ENCODE assay signal across 12 cellular contexts in genomic region chr7:30460246-30460633, GRCh38. TPM values are rescaled to one million over a fixed set of nuclear protein-coding genes. Genes with fewer than 3 reads are reported as not detected.
DNase-seq lines count a peak whose midpoint lies in the region; FAIRE-seq and TF ChIP-seq lines count a peak whose summit lies in the region.
"Had no signal": no experiment of that assay in that cellular context is flagged by ENCODE, and none has a peak within 500 bp of the region (broad histone marks: within the 10 kb centered on the region; RNA-seq: fewer than 3 reads in every experiment).

No MANE protein-coding gene starts in this region.

- no peaks in the 10 kb centered on the region for H3K27me3 ChIP-seq in H9 (ENCODE audit: insufficient read depth, low read length)
- no peaks in the 10 kb centered on the region for H3K27me3 ChIP-seq in astrocyte (ENCODE audit: insufficient read depth, low read length)
- no peaks in the 10 kb centered on the region for H3K27me3 ChIP-seq in mesenchymal stem cell (ENCODE audit: control insufficient read depth in 1 of 2, insufficient read depth in 1 of 2, low read length in 2 of 2)
- no peaks in the 10 kb centered on the region for H3K27me3 ChIP-seq in stomach smooth muscle (ENCODE audit: control insufficient read depth in 1 of 2, insufficient read depth in 2 of 2, low read length in 2 of 2)
- H3K27me3 ChIP-seq: neutrophil had no signal

- H3K27ac ChIP-seq in H9 (ENCODE audit: insufficient read length, low read depth, low read length) (no peak overlapping the region), astrocyte (ENCODE audit: low read depth, low read length) (peak overlapping the region; percentile 69), mesenchymal stem cell (ENCODE audit: low read length, poor library complexity, severe bottlenecking) (peak overlapping the region; percentile 84), stomach smooth muscle (ENCODE audit: low read length) (peak overlapping the region; percentile 2)
- H3K27ac ChIP-seq: neutrophil had no signal

- H3K9ac ChIP-seq in H9 (ENCODE audit: extremely low read depth, insufficient read length, low read length) (no peak overlapping the region), astrocyte (ENCODE audit: low read length) (peak overlapping the region; percentile 56), mesenchymal stem cell (ENCODE audit: low read length) (peak overlapping the region; percentile 89), stomach smooth muscle (ENCODE audit: low read length in 2 of 2) (peak overlapping the region in 1 of 2 donors; percentile 7)

- H3K27ac Mint-ChIP-seq in H9 (peak overlapping the region in 1 of 3 experiments; percentile 74; a peak in 2 of 7 replicates), astrocyte (ENCODE audit: unreplicated experiment) (peak overlapping the region; percentile 63)
- H3K27ac Mint-ChIP-seq: activated naive CD8-positive, alpha-beta T cell treated with anti-CD3 and anti-CD28 coated beads for 36 hours had no signal

- H3K4me3 Mint-ChIP-seq in H9 (no peak overlapping the region), astrocyte (ENCODE audit: unreplicated experiment) (peak overlapping the region; percentile 52)
- H3K4me3 Mint-ChIP-seq: activated naive CD8-positive, alpha-beta T cell treated with anti-CD3 and anti-CD28 coated beads for 36 hours had no signal

- H3K79me2 ChIP-seq in H9 (ENCODE audit: insufficient read depth, low read length) (no peaks in the 10 kb centered on the region), astrocyte (ENCODE audit: insufficient read depth, low read length) (peaks cover 3% of the 10 kb centered on the region)

- no peaks in the 10 kb centered on the region for H3K36me3 ChIP-seq in astrocyte (ENCODE audit: insufficient read depth, low read length)
- H3K36me3 ChIP-seq in mesenchymal stem cell (ENCODE audit: control insufficient read depth in 1 of 2, insufficient read depth in 2 of 2, low read depth in 1 of 2, low read length in 2 of 2), result peaks cover 10 to 26% of the 10 kb centered on the region in 2 experiments
- H3K36me3 ChIP-seq in stomach smooth muscle (ENCODE audit: control insufficient read depth in 2 of 2, insufficient read depth in 2 of 2, low read length in 2 of 2), result peaks cover 8 to 11% of the 10 kb centered on the region in 2 donors

- H3K18ac ChIP-seq in H9 (ENCODE audit: insufficient read length, low read depth, low read length) (no peak overlapping the region), mesenchymal stem cell (ENCODE audit: low read depth in 1 of 2, low read length in 2 of 2) (peak overlapping the region in 1 of 2 experiments; percentile 23)

- H3K23me2 ChIP-seq in H9 (ENCODE audit: insufficient read length, low read depth, low read length, poor library complexity, severe bottlenecking), result no peaks in the 10 kb centered on the region

- FAIRE-seq in astrocyte (lab: Jason Lieb, UNC), result no peak

- no peak overlapping the region for H2BK5ac ChIP-seq in H9 (ENCODE audit: insufficient read length, low read length)
- peak overlapping the region; percentile 5 for H2BK5ac ChIP-seq in mesenchymal stem cell (ENCODE audit: low read depth, low read length, poor library complexity, severe bottlenecking)

- H4K91ac ChIP-seq in H9 (ENCODE audit: insufficient read length, low read depth, low read length) (no peak overlapping the region), mesenchymal stem cell (ENCODE audit: low read length) (no peak overlapping the region)

- H3K4me1 ChIP-seq in H9 (ENCODE audit: insufficient read depth, low read length) (no peaks in the 10 kb centered on the region), astrocyte (ENCODE audit: insufficient read depth, low read length) (peaks cover 16% of the 10 kb centered on the region), mesenchymal stem cell (ENCODE audit: control insufficient read depth, insufficient read depth, low read depth, low read length) (peaks cover 18% of the 10 kb centered on the region), stomach smooth muscle (ENCODE audit: control insufficient read depth, insufficient read depth, low read length) (peaks cover 32% of the 10 kb centered on the region)

- no peaks in the 10 kb centered on the region for H3K79me1 ChIP-seq in H9 (ENCODE audit: insufficient read depth, low read depth, low read length, poor library complexity, severe bottlenecking)
- H3K79me1 ChIP-seq in mesenchymal stem cell (replicated peaks; ENCODE audit: low read length, poor library complexity, severe bottlenecking), result peaks cover 17% of the 10 kb centered on the region

- H3K4me1 Mint-ChIP-seq in H9 (peaks cover 6 to 18% of the 10 kb centered on the region in 2 experiments), astrocyte (ENCODE audit: low read depth, unreplicated experiment) (peaks cover 40% of the 10 kb centered on the region)

- H3K9me3 Mint-ChIP-seq in H9 (no peaks in the 10 kb centered on the region), astrocyte (ENCODE audit: unreplicated experiment) (no peaks in the 10 kb centered on the region)
- H3K9me3 Mint-ChIP-seq: activated naive CD8-positive, alpha-beta T cell treated with anti-CD3 and anti-CD28 coated beads for 36 hours had no signal

- H3K4me3 ChIP-seq in astrocyte (ENCODE audit: insufficient read depth, low read depth, low read length) (no peak overlapping the region), mesenchymal stem cell (ENCODE audit: insufficient read depth in 1 of 2, low read depth in 1 of 2, low read length in 2 of 2) (peak overlapping the region in 1 of 2 experiments; percentile 63), stomach smooth muscle (ENCODE audit: low read length in 2 of 2) (peak overlapping the region in 1 of 2 donors; percentile 60)

- no peak overlapping the region for H2BK12ac ChIP-seq in H9 (ENCODE audit: insufficient read length, low read depth, low read length)
- H2BK12ac ChIP-seq in mesenchymal stem cell (ENCODE audit: low read length in 2 of 2), result peak overlapping the region in 1 of 2 experiments; percentile 40

- no peak overlapping the region for H2BK20ac ChIP-seq in H9 (ENCODE audit: low read depth, low read length, poor library complexity, severe bottlenecking)

- H3K9me3 ChIP-seq in H9 (ENCODE audit: control insufficient read depth, low read depth, low read length) (no peaks in the 10 kb centered on the region), astrocyte (ENCODE audit: insufficient read depth, low read depth, low read length) (no peaks in the 10 kb centered on the region), mesenchymal stem cell (ENCODE audit: control insufficient read depth, low read length) (no peaks in the 10 kb centered on the region), stomach smooth muscle (ENCODE audit: control insufficient read depth in 2 of 2, low read length in 2 of 2) (no peaks in the 10 kb centered on the region)
- H3K9me3 ChIP-seq: neutrophil had no signal

- no peak for TF ChIP-seq CTCF in H9 (conservative IDR thresholded peaks at IDR 0.05)
- no peak for TF ChIP-seq CTCF in astrocyte (IDR thresholded peaks at IDR 0.05; ENCODE audit: insufficient read depth, low read depth, low read length)

- no peak overlapping the region for H3K4ac ChIP-seq in H9 (ENCODE audit: low read depth, low read length)
- H3K4ac ChIP-seq in mesenchymal stem cell (ENCODE audit: low read depth in 1 of 2, low read length in 2 of 2), result peak overlapping the region in 1 of 2 experiments; percentile 7

- H2AK5ac ChIP-seq in H9 (ENCODE audit: insufficient read length, low read length) (no peak overlapping the region), mesenchymal stem cell (ENCODE audit: low read length, severe bottlenecking) (peak overlapping the region; percentile 25)

- WGBS in H9 (ENCODE audit: extremely low coverage, insufficient read length, low lambda C conversion rate), result no CpG with 5 or more reads among the region's 4 CpGs
- WGBS in mesenchymal stem cell, result 98% methylated on average over 4 of the region's 4 CpGs

- peaks cover 2 to 6% (median 5%) of the 10 kb centered on the region in 3 experiments; a peak in 5 of 7 replicates for H3K36me3 Mint-ChIP-seq in H9 (ENCODE audit: insufficient read depth in 1 of 3, low read depth in 3 of 3)
- H3K36me3 Mint-ChIP-seq in astrocyte (ENCODE audit: low read depth, unreplicated experiment), result peaks cover 5% of the 10 kb centered on the region

- H3T11ph ChIP-seq in H9 (ENCODE audit: low read length), result no peak overlapping the region

- H3K23ac ChIP-seq in H9 (ENCODE audit: insufficient read length, low read depth, low read length), result no peak overlapping the region
- no peak overlapping the region for H3K23ac ChIP-seq in mesenchymal stem cell (ENCODE audit: low read length in 2 of 2)

- no peak overlapping the region for H3K56ac ChIP-seq in H9 (ENCODE audit: insufficient read length, low read depth, low read length)

- no peak overlapping the region for H4K5ac ChIP-seq in H9 (ENCODE audit: insufficient read length, low read depth, low read length)

- H3K14ac ChIP-seq in H9 (ENCODE audit: insufficient read depth, low read length) (no peak overlapping the region), mesenchymal stem cell (ENCODE audit: low read length in 2 of 2) (no peak overlapping the region)

- DNase-seq in H9 (no peak), astrocyte (ENCODE audit: low read depth) (no peak), mesenchymal stem cell (no peak), mesenteric fat pad (ENCODE audit: low spot score) (no peak), NCI-H2081 (lab: John Stamatoyannopoulos, UW) (no peak)
- DNase-seq in stimulated activated CD4-positive, alpha-beta T cell treated with anti-CD3 and anti-CD28 coated beads, Interleukin-15, amount 100 ng/mL, for 24 hours, result no peak
- DNase-seq: activated naive CD8-positive, alpha-beta T cell treated with anti-CD3 and anti-CD28 coated beads for 36 hours; KBM-7; NCI-H146; NCI-H524 treated with DMSO at 0.1 percent for 48 hours had no signal

- H2BK15ac ChIP-seq in H9 (ENCODE audit: low read depth, low read length) (0 out of 2 replicates have a peak overlapping the region, but pooled peaks have one; percentile 42), mesenchymal stem cell (ENCODE audit: low read depth, poor library complexity, severe bottlenecking) (no peak overlapping the region)

- no peak overlapping the region for H4K8ac ChIP-seq in H9 (replicated peaks; ENCODE audit: insufficient read length, low read depth, low read length)
- no peak overlapping the region for H4K8ac ChIP-seq in mesenchymal stem cell (ENCODE audit: low read length)

- H3K4me2 ChIP-seq in H9 (ENCODE audit: insufficient read depth, insufficient read length, low read length), result no peak overlapping the region
- H3K4me2 ChIP-seq in astrocyte (ENCODE audit: low read length), result peak overlapping the region; percentile 69
- H3K4me2 ChIP-seq in mesenchymal stem cell (ENCODE audit: low read length, poor library complexity, severe bottlenecking), result no peak overlapping the region

- no peaks in the 10 kb centered on the region for H3K27me3 Mint-ChIP-seq in H9 (ENCODE audit: low read depth)
- H3K27me3 Mint-ChIP-seq in astrocyte (ENCODE audit: low read depth, unreplicated experiment), result no peaks in the 10 kb centered on the region
- H3K27me3 Mint-ChIP-seq: activated naive CD8-positive, alpha-beta T cell treated with anti-CD3 and anti-CD28 coated beads for 36 hours had no signal

- H2BK120ac ChIP-seq in H9 (ENCODE audit: low read depth, low read length, poor library complexity, severe bottlenecking), result no peak overlapping the region
- no peak overlapping the region for H2BK120ac ChIP-seq in mesenchymal stem cell (ENCODE audit: low read depth, low read length)

- no peaks in the 10 kb centered on the region for H4K20me1 ChIP-seq in H9 (ENCODE audit: control insufficient read depth, insufficient read depth, insufficient read length)
- H4K20me1 ChIP-seq in astrocyte (ENCODE audit: insufficient read depth, low read length), result no peaks in the 10 kb centered on the region

- no peak overlapping the region for H2AFZ ChIP-seq in H9 (ENCODE audit: low read length)
- peak overlapping the region; percentile 14 for H2AFZ ChIP-seq in astrocyte (ENCODE audit: low read depth, low read length)
- H2AFZ ChIP-seq in mesenchymal stem cell (ENCODE audit: low read depth, low read length), result no peak overlapping the region

RNA-seq across cellular contexts. Expression of gene NOD1, which starts 18.3 kb away (rescaled TPM):
- total RNA-seq in H9 (2021), result 4.9 and 5.3 TPM in 2 replicates
- 9.3 and 9.7 TPM in 2 replicates for total RNA-seq in astrocyte
- polyA plus RNA-seq in mesenchymal stem cell (2013, experiment 1 of 2), result 1.1 TPM
- 1.1 TPM for polyA plus RNA-seq in mesenchymal stem cell (2013, experiment 2 of 2)
- 41.8 TPM for total RNA-seq in mesenteric fat pad

RNA-seq across cellular contexts. Expression of gene GGCT, which starts 44.4 kb away (rescaled TPM):
- total RNA-seq in H9 (2021) (84.9 and 85.0 TPM in 2 replicates), astrocyte (27.7 and 29.6 TPM in 2 replicates), mesenteric fat pad (165 TPM)
- 15.7 TPM for polyA plus RNA-seq in mesenchymal stem cell (2013, experiment 1 of 2)
- polyA plus RNA-seq in mesenchymal stem cell (2013, experiment 2 of 2), result 15.0 TPM
